ENCODE assay signal across 18 cellular contexts in genomic region chr17:72005332-72006163, GRCh38.
DNase-seq lines count a peak whose midpoint lies in the region; ATAC-seq, FAIRE-seq and TF ChIP-seq lines count a peak whose summit lies in the region.
"Had no signal": no experiment of that assay in that cellular context is flagged by ENCODE, and none has a peak within 500 bp of the region (broad histone marks: within the 10 kb centered on the region; RNA-seq: fewer than 3 reads in every experiment).

No MANE protein-coding gene starts in this region.

- H3K27ac ChIP-seq in RWPE2 (ENCODE audit: poor library complexity, severe bottlenecking), result peak overlapping the region; percentile 57
- H3K27ac ChIP-seq: lower lobe of right lung, neutrophil, testis had no signal

- FAIRE-seq in frontal cortex (lab: Jason Lieb, UNC) (no peak), H54 (lab: Jason Lieb, UNC) (no peak)
- FAIRE-seq: small intestine had no signal

- DNase-seq in RWPE2 (ENCODE audit: low spot score) (no peak), posterior cingulate gyrus (no peak), frontal cortex (ENCODE audit: low spot score in 2 of 2) (no peak), H54 (ENCODE audit: insufficient read length, low spot score) (no peak)
- DNase-seq: activated CD8-positive, alpha-beta memory T cell treated with anti-CD3 and anti-CD28 coated beads, Interleukin-2, amount 50 U/mL, for 4 hours; CD4-positive, alpha-beta T cell; lower lobe of right lung; NCI-H1694 treated with DMSO at 0.1 percent for 48 hours; NCI-H774; SHP77; small intestine; testis had no signal

- H3K4me1 ChIP-seq in RWPE2 (ENCODE audit: insufficient read depth, poor library complexity, severe bottlenecking), result peaks cover 27% of the 10 kb centered on the region
- H3K4me1 ChIP-seq: lower lobe of right lung, testis had no signal

- intact Hi-C loops in posterior cingulate gyrus (cut with DNase I), result no loop called here

- no peaks in the 10 kb centered on the region for H3K27me3 ChIP-seq in RWPE2 (ENCODE audit: insufficient read depth, poor library complexity, severe bottlenecking)
- H3K27me3 ChIP-seq: neutrophil, testis had no signal

- no peaks in the 10 kb centered on the region for H3K9me3 ChIP-seq in RWPE2 (ENCODE audit: severe bottlenecking)
- H3K9me3 ChIP-seq: lower lobe of right lung, neutrophil, testis had no signal

- no peak for TF ChIP-seq POLR2A in H54 (IDR thresholded peaks at IDR 0.05; ENCODE audit: low read depth, low read length)

- H3K4me3 ChIP-seq in RWPE2 (ENCODE audit: severe bottlenecking), result no peak overlapping the region
- H3K4me3 ChIP-seq: GM23338, lower lobe of right lung, testis had no signal

- H3K36me3 ChIP-seq in RWPE2 (ENCODE audit: low read depth), result no peaks in the 10 kb centered on the region
- H3K36me3 ChIP-seq: lower lobe of right lung, neutrophil had no signal

- ATAC-seq in GM18907 (IDR thresholded peaks at IDR 0.05; ENCODE audit: unreplicated experiment) (peak; percentile 73), GM21529 (IDR thresholded peaks at IDR 0.05; ENCODE audit: unreplicated experiment) (peak; percentile 59), HG03045 (IDR thresholded peaks at IDR 0.05; ENCODE audit: unreplicated experiment) (peak; percentile 48), RWPE2 (ENCODE audit: low read depth) (no peak)
- ATAC-seq: esophagus mucosa, lower lobe of right lung had no signal

- no peak for TF ChIP-seq CTCF in RWPE2 (IDR thresholded peaks at IDR 0.05; ENCODE audit: poor library complexity, severe bottlenecking)
